In genomic region chr1:234973426-234974250, GRCh38 we compare ENCODE assay signal across 10 cellular contexts.
DNase-seq lines count a peak whose midpoint lies in the region; ATAC-seq and TF ChIP-seq lines count a peak whose summit lies in the region.
"Had no signal": no experiment of that assay in that cellular context is flagged by ENCODE, and none has a peak within 500 bp of the region (broad histone marks: within the 10 kb centered on the region; RNA-seq: fewer than 3 reads in every experiment).

No MANE protein-coding gene starts in this region.

- peaks cover 16 to 36% of the 10 kb centered on the region in 2 donors for H3K4me1 ChIP-seq in ascending aorta
- H3K4me1 ChIP-seq in trophoblast cell (ENCODE audit: control insufficient read depth in 1 of 2, insufficient read depth in 2 of 2, low read length in 2 of 2) = peaks cover 37 to 60% of the 10 kb centered on the region in 2 experiments

- H4K8ac ChIP-seq in trophoblast cell (ENCODE audit: low read depth, low read length) = peak overlapping the region; percentile 5

- H3K23ac ChIP-seq in trophoblast cell (ENCODE audit: low read length) = no peak overlapping the region

- no peak overlapping the region for H3K4me3 ChIP-seq in ascending aorta
- no peak overlapping the region for H3K4me3 ChIP-seq in trophoblast cell (ENCODE audit: low read depth, low read length)
- H3K4me3 ChIP-seq: adrenal gland had no signal

- H3K14ac ChIP-seq in trophoblast cell (ENCODE audit: low read length) = peak overlapping the region; percentile 17

- intact Hi-C loops in ascending aorta (cut with DNase I) = no loop called here

- H3K27me3 ChIP-seq in ascending aorta (no peaks in the 10 kb centered on the region), trophoblast cell (ENCODE audit: insufficient read depth, low read length) (no peaks in the 10 kb centered on the region)
- H3K27me3 ChIP-seq: adrenal gland had no signal

- H2BK5ac ChIP-seq in trophoblast cell (ENCODE audit: low read depth, low read length, poor library complexity) = peak overlapping the region; percentile 3

- H3K36me3 ChIP-seq in ascending aorta (no peaks in the 10 kb centered on the region), trophoblast cell (ENCODE audit: control insufficient read depth in 1 of 2, insufficient read depth in 2 of 2, low read length in 2 of 2) (no peaks in the 10 kb centered on the region)
- H3K36me3 ChIP-seq: adrenal gland had no signal

- no peak overlapping the region for H3K4me2 ChIP-seq in trophoblast cell (ENCODE audit: low read length)

- H3K79me1 ChIP-seq in trophoblast cell (ENCODE audit: low read length) = peaks cover 63% of the 10 kb centered on the region

- peak overlapping the region; percentile 49 for H2AK5ac ChIP-seq in trophoblast cell (ENCODE audit: low read length)

- DNase-seq in DMS153 (lab: John Stamatoyannopoulos, UW) = peak; percentile 80
- peak; percentile 39 to 95 (median 84) for DNase-seq in NCI-H1417 (lab: John Stamatoyannopoulos, UW)
- DNase-seq in ascending aorta (ENCODE audit: low spot score in 2 of 2) = peak in 1 of 2 donors; percentile 61
- DNase-seq in trophoblast cell = no peak
- no peak for DNase-seq in glutamatergic neuron
- no peak for DNase-seq in activated CD4-positive, alpha-beta T cell treated with anti-CD3 and anti-CD28 coated beads, Interleukin-2, amount 50 U/mL, for 1 hour
- DNase-seq: MV-4-11 had no signal

- H3K9me3 ChIP-seq in ascending aorta = no peaks in the 10 kb centered on the region
- no peaks in the 10 kb centered on the region for H3K9me3 ChIP-seq in trophoblast cell (ENCODE audit: insufficient read depth, low read depth, low read length)
- H3K9me3 ChIP-seq: adrenal gland had no signal

- H3K27ac ChIP-seq in ascending aorta = peak overlapping the region; percentile 28 to 54
- H3K27ac ChIP-seq in trophoblast cell (ENCODE audit: low read depth, low read length) = no peak overlapping the region

- H3K27ac Mint-ChIP-seq in glutamatergic neuron (ENCODE audit: unreplicated experiment) = no peak overlapping the region

- H3K9me3 Mint-ChIP-seq in glutamatergic neuron (ENCODE audit: unreplicated experiment) = peaks cover 4% of the 10 kb centered on the region

- peak overlapping the region; percentile 80 for H4K91ac ChIP-seq in trophoblast cell (ENCODE audit: low read depth, low read length)

- H3K9ac ChIP-seq in trophoblast cell (ENCODE audit: low read length) = no peak overlapping the region

- H2BK12ac ChIP-seq in trophoblast cell (ENCODE audit: low read length) = peak overlapping the region; percentile 88

- ATAC-seq in HG02884 (IDR thresholded peaks at IDR 0.05; ENCODE audit: unreplicated experiment) = no peak
- ATAC-seq in GM21423 (IDR thresholded peaks at IDR 0.05; ENCODE audit: unreplicated experiment) = no peak

- no peaks in the 10 kb centered on the region for H3K36me3 Mint-ChIP-seq in glutamatergic neuron (ENCODE audit: unreplicated experiment)

- no peak overlapping the region for H3K4me3 Mint-ChIP-seq in glutamatergic neuron (ENCODE audit: unreplicated experiment)

- peaks cover 4% of the 10 kb centered on the region for H3K79me2 ChIP-seq in trophoblast cell (ENCODE audit: control insufficient read depth, insufficient read depth, low read length, poor library complexity)

- peaks cover 2% of the 10 kb centered on the region for H3K27me3 Mint-ChIP-seq in glutamatergic neuron (ENCODE audit: unreplicated experiment)

- no CpG with 5 or more reads among the region's 10 CpGs for whole genome bisulfite sequencing in trophoblast cell (ENCODE audit: extremely low coverage, insufficient coverage, insufficient read length)

- peaks cover 37% of the 10 kb centered on the region for H3K4me1 Mint-ChIP-seq in glutamatergic neuron (ENCODE audit: low read depth, unreplicated experiment)

- H3K4ac ChIP-seq in trophoblast cell (ENCODE audit: low read depth, low read length) = no peak overlapping the region

- peak overlapping the region; percentile 56 for H3K18ac ChIP-seq in trophoblast cell (ENCODE audit: low read length)

- H2BK120ac ChIP-seq in trophoblast cell (ENCODE audit: insufficient read depth, low read length, poor library complexity) = peak overlapping the region; percentile 60

- no peak overlapping the region for H2AFZ ChIP-seq in trophoblast cell (ENCODE audit: insufficient read depth, low read length, poor library complexity)

- TF ChIP-seq CTCF in ascending aorta (IDR thresholded peaks at IDR 0.05) = no peak
- no peak for TF ChIP-seq CTCF in glutamatergic neuron (IDR thresholded peaks at IDR 0.05; ENCODE audit: partially characterized antibody, unreplicated experiment)

- no peak overlapping the region for H4K12ac ChIP-seq in trophoblast cell (ENCODE audit: low read depth, low read length)

Comparison
In these comparisons a context has a peak if more than half of its experiments do, and no peak if none do; other contexts are left out.
1. DNase-seq: peak in DMS153 (single experiment) and NCI-H1417 (3 of 3); none in trophoblast cell (0 of 2), glutamatergic neuron (single experiment) and activated CD4-positive, alpha-beta T cell treated with anti-CD3 and anti-CD28 coated beads, Interleukin-2, amount 50 U/mL, for 1 hour (single experiment).